In the genomic region with DNA sequence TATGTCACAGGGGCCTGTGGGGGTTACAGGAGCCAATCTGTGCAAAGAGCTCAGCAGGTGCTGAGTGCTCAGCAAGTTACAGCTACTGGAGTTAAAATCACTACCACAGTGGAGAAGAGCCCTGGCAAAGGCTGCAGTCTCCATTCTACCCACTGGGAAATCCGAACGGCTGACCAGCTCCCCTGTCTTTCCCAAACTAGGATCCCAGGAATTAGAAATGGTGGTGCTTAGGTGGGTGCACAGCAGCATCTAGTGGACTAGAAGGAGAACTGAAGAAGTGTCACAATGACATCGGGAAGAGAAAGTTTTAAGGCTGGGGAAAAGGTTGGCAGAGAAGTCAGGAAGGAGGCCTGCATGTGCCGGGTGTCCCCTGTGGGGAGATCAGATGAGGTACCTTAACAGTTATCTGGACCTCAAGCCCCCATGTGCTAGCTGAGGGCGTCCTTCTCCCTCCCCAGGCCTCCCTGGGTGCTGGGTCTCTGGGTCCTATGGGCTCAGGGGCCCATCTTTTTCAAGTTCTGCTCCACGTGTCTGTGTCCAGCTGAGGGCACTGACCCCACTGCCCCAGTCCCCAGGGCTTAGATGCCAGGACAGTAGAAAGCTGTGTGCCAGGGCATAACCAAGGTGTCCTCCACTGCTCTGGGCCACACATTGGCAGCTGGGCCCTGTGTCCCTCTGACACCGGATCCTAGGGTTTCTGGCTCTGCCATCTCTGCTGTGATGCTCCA, we compare ENCODE assay signal across 9 cellular contexts. TPM values are rescaled to one million over a fixed set of nuclear protein-coding genes. Genes with fewer than 3 reads are reported as not detected.
A peak's percentile ranks its signal among the peaks of the same experiment; 100 is the strongest.
DNase-seq lines count a peak whose midpoint lies in the region; ATAC-seq, FAIRE-seq and TF ChIP-seq lines count a peak whose summit lies in the region.
"Had no signal": no experiment of that assay in that cellular context is flagged by ENCODE, and none has a peak within 500 bp of the region (broad histone marks: within the 10 kb centered on the region; RNA-seq: fewer than 3 reads in every experiment).

No MANE protein-coding gene starts in this region.

- H3K9me3 ChIP-seq in BE2C (no peaks in the 10 kb centered on the region), esophagus squamous epithelium (no peaks in the 10 kb centered on the region)

- no peak for ATAC-seq in GM21423 (IDR thresholded peaks at IDR 0.05; ENCODE audit: unreplicated experiment)

- H3K36me3 ChIP-seq in BE2C (no peaks in the 10 kb centered on the region), esophagus squamous epithelium (no peaks in the 10 kb centered on the region)

- H3K4me1 Mint-ChIP-seq in activated naive CD4-positive, alpha-beta T cell treated with anti-CD3 and anti-CD28 coated beads, Interleukin-2, amount 10 ng/mL, durations not matched to agents 7 days and 5 days = peaks cover 5% of the 10 kb centered on the region

- peak; percentile 88 for TF ChIP-seq CTCF in BE2C (IDR thresholded peaks at IDR 0.05; ENCODE audit: low read depth, low read length)
- peak in 2 of 6 experiments; percentile 21 to 39 for TF ChIP-seq CTCF in esophagus squamous epithelium (IDR thresholded peaks at IDR 0.05)

- H3K4me3 ChIP-seq in BE2C (ENCODE audit: low read depth, low read length) = no peak overlapping the region
- no peak overlapping the region for H3K4me3 ChIP-seq in esophagus squamous epithelium

- DNase-seq in BE2C (peak; percentile 57), HTR-8/SVneo (ENCODE audit: insufficient read length, low spot score) (peak; percentile 38), astrocyte of the hippocampus (ENCODE audit: low read depth, low spot score) (peak; percentile 47), left kidney (ENCODE audit: low read depth, low spot score) (peak; percentile 86), superior temporal gyrus (ENCODE audit: extremely low spot score) (no peak), esophagus squamous epithelium (lab: John Stamatoyannopoulos, UW) (no peak)
- DNase-seq in activated naive CD4-positive, alpha-beta T cell treated with anti-CD3 and anti-CD28 coated beads, Interleukin-2, amount 10 ng/mL, durations not matched to agents 7 days and 5 days = no peak
- DNase-seq: natural killer cell had no signal

- H3K9me3 Mint-ChIP-seq in activated naive CD4-positive, alpha-beta T cell treated with anti-CD3 and anti-CD28 coated beads, Interleukin-2, amount 10 ng/mL, durations not matched to agents 7 days and 5 days = no peaks in the 10 kb centered on the region
- H3K9me3 Mint-ChIP-seq: natural killer cell had no signal

- no peak overlapping the region for H3K4me3 Mint-ChIP-seq in activated naive CD4-positive, alpha-beta T cell treated with anti-CD3 and anti-CD28 coated beads, Interleukin-2, amount 10 ng/mL, durations not matched to agents 7 days and 5 days
- H3K4me3 Mint-ChIP-seq: natural killer cell had no signal

- H3K27me3 ChIP-seq in BE2C (no peaks in the 10 kb centered on the region), esophagus squamous epithelium (peaks cover 0 to 15% (median 0%) of the 10 kb centered on the region in 4 donors)

- H3K4me1 ChIP-seq in BE2C (no peaks in the 10 kb centered on the region), esophagus squamous epithelium (peaks cover 0 to 13% (median 3%) of the 10 kb centered on the region in 3 donors)

- H3K27ac ChIP-seq in esophagus squamous epithelium = no peak overlapping the region

- CTCF ChIA-PET in activated naive CD4-positive, alpha-beta T cell treated with anti-CD3 and anti-CD28 coated beads, Interleukin-2, amount 10 ng/mL, durations not matched to agents 7 days and 5 days (lab: Charles Lee) = interaction anchor here (0.9 to 2.7 kb wide), 6 partner anchors 8 to 276 kb away, joined by 3 to 17 read pairs (median 4); no protein-coding TSS in a partner anchor

- H3K36me3 Mint-ChIP-seq in activated naive CD4-positive, alpha-beta T cell treated with anti-CD3 and anti-CD28 coated beads, Interleukin-2, amount 10 ng/mL, durations not matched to agents 7 days and 5 days = no peaks in the 10 kb centered on the region
- H3K36me3 Mint-ChIP-seq: natural killer cell had no signal

- intact Hi-C loops in esophagus squamous epithelium (cut with DNase I) = no loop called here

- peaks cover 26% of the 10 kb centered on the region for H3K27me3 Mint-ChIP-seq in activated naive CD4-positive, alpha-beta T cell treated with anti-CD3 and anti-CD28 coated beads, Interleukin-2, amount 10 ng/mL, durations not matched to agents 7 days and 5 days

- 28 to 48% methylated on average over 5 of the region's 7 CpGs for WGBS in esophagus squamous epithelium, 2 donors

- no peak for FAIRE-seq in HTR-8/SVneo (lab: Jason Lieb, UNC)

- H3K27ac Mint-ChIP-seq in activated naive CD4-positive, alpha-beta T cell treated with anti-CD3 and anti-CD28 coated beads, Interleukin-2, amount 10 ng/mL, durations not matched to agents 7 days and 5 days = no peak overlapping the region
- H3K27ac Mint-ChIP-seq: natural killer cell had no signal

- no peak for TF ChIP-seq POLR2A in esophagus squamous epithelium (IDR thresholded peaks at IDR 0.05)

RNA-seq across cellular contexts. Expression of gene PIWIL3, which starts 1.9 kb away (rescaled TPM):
- 0.14 TPM for polyA plus RNA-seq in BE2C (2012; ENCODE audit: insufficient read depth, insufficient read length, low read depth)
- total RNA-seq in esophagus squamous epithelium = not detected
- total RNA-seq: natural killer cell had no signal

RNA-seq across cellular contexts. Expression of gene SGSM1, which starts 33.4 kb away (rescaled TPM):
- 3.9 TPM for polyA plus RNA-seq in BE2C (2012; ENCODE audit: insufficient read depth, insufficient read length, low read depth)
- under 1 TPM; 0.09 to 0.57 (median 0.18) TPM for total RNA-seq in esophagus squamous epithelium

Comparison
In these comparisons a context has a peak if more than half of its experiments do, and no peak if none do; other contexts are left out.
1. DNase-seq: peak in BE2C (single experiment), HTR-8/SVneo (single experiment), astrocyte of the hippocampus (single experiment) and left kidney (single experiment); none in superior temporal gyrus (single experiment), activated naive CD4-positive, alpha-beta T cell treated with anti-CD3 and anti-CD28 coated beads, Interleukin-2, amount 10 ng/mL, durations not matched to agents 7 days and 5 days (single experiment) and esophagus squamous epithelium (single experiment).